ENCODE assay signal across 8 cellular contexts in the genomic region with DNA sequence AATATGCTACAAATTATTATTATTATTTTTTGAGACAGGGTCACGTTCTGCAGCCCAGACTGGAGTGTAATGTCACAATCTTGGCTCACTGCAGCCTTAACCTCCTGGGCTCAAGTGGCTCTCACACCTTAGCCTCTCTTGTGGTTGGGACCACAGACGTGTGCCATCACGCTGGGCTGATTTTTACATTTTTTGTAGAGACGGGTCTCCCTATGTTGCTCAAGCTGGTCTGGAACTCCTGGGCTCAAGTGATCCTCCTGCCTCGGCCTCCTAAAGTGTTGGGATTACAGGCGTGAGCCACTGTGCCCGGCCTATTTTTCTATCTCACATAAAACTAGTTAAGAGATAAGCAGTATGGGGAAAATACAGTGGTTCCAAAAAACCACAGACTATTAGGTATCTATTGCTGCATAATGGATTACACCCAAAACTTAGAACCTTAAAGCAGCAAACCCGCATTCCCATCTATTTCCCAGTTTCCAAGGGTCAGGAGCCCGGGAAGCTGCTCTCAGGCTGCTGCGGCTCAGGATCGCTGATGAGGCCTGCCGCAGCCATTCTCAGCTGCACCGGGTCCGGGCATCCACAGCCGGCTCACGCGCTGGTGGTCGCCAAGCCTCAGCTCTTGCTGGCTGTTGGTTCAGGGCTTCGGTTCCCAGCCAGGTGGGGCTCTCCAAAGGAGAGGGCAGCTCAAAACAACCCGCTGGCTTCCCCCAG.
DNase-seq lines count a peak whose midpoint lies in the region; ATAC-seq and TF ChIP-seq lines count a peak whose summit lies in the region.

No MANE protein-coding gene starts in this region.

- H3K4me1 Mint-ChIP-seq in chondrocyte (ENCODE audit: low read depth) (peaks cover 35% of the 10 kb centered on the region), nephron progenitor cell (peaks cover 12% of the 10 kb centered on the region)

- H3K27me3 ChIP-seq in BE2C (no peaks in the 10 kb centered on the region), Karpas-422 (ENCODE audit: low read length) (no peaks in the 10 kb centered on the region)

- no peaks in the 10 kb centered on the region for H3K27me3 Mint-ChIP-seq in chondrocyte (ENCODE audit: low read depth)
- peaks cover 14% of the 10 kb centered on the region for H3K27me3 Mint-ChIP-seq in nephron progenitor cell (ENCODE audit: low read depth, poor library complexity)

- no peak for ATAC-seq in GM19351 (IDR thresholded peaks at IDR 0.05; ENCODE audit: unreplicated experiment)

- H4K20me1 ChIP-seq in Karpas-422 (ENCODE audit: insufficient read depth, low read depth, low read length): no peaks in the 10 kb centered on the region

- H3K36me3 ChIP-seq in BE2C (no peaks in the 10 kb centered on the region), Karpas-422 (ENCODE audit: insufficient read depth, low read length) (no peaks in the 10 kb centered on the region)

- H3K4me2 ChIP-seq in Karpas-422 (ENCODE audit: low read depth, low read length, poor library complexity, severe bottlenecking): peak overlapping the region; percentile 97

- H3K9me2 ChIP-seq in Karpas-422 (replicated peaks; ENCODE audit: insufficient read depth, low read length): no peaks in the 10 kb centered on the region

- H3K9me3 Mint-ChIP-seq in chondrocyte (ENCODE audit: low read depth) (no peaks in the 10 kb centered on the region), nephron progenitor cell (no peaks in the 10 kb centered on the region)

- H3K9me3 ChIP-seq in BE2C (no peaks in the 10 kb centered on the region), Karpas-422 (ENCODE audit: low read length) (no peaks in the 10 kb centered on the region)

- TF ChIP-seq CTCF in BE2C (IDR thresholded peaks at IDR 0.05; ENCODE audit: low read depth, low read length) (no peak), chondrocyte (IDR thresholded peaks at IDR 0.05) (no peak), nephron progenitor cell (IDR thresholded peaks at IDR 0.05) (no peak)

- H3K4me1 ChIP-seq in BE2C: no peaks in the 10 kb centered on the region
- peaks cover 14% of the 10 kb centered on the region for H3K4me1 ChIP-seq in Karpas-422 (ENCODE audit: low read length)

- H3K27ac ChIP-seq in Karpas-422 (ENCODE audit: low read length): no peak overlapping the region

- H3K27ac Mint-ChIP-seq in chondrocyte (ENCODE audit: unreplicated experiment): peak overlapping the region; percentile 90
- no peak overlapping the region for H3K27ac Mint-ChIP-seq in nephron progenitor cell

- peak overlapping the region; percentile 67; the same call in 1 of the 2 replicates for H2AFZ ChIP-seq in Karpas-422 (ENCODE audit: low read length)

- H3K36me3 Mint-ChIP-seq in chondrocyte (ENCODE audit: low read depth) (peaks cover 17% of the 10 kb centered on the region), nephron progenitor cell (ENCODE audit: low read depth) (no peaks in the 10 kb centered on the region)

- H3K9ac ChIP-seq in Karpas-422 (ENCODE audit: low read length): peak overlapping the region; percentile 61; the same call in 1 of the 2 replicates

- intact Hi-C loops in posterior cingulate gyrus (cut with DNase I): loop anchor here (1.0 to 5.0 kb wide), 2 partner anchors 160 to 188 kb away; no protein-coding TSS in a partner anchor

- DNase-seq in BE2C (no peak), Karpas-422 (no peak), chondrocyte (ENCODE audit: low spot score) (no peak), nephron progenitor cell (no peak), posterior cingulate gyrus (no peak), DMS153 treated with DMSO at 0.1 percent for 48 hours (lab: John Stamatoyannopoulos, UW; ENCODE audit: unreplicated experiment) (no peak), GM03348 (ENCODE audit: low spot score) (no peak)

- H3K79me2 ChIP-seq in Karpas-422 (ENCODE audit: low read length): no peaks in the 10 kb centered on the region

- peak overlapping the region; percentile 86 for H3K4me3 ChIP-seq in BE2C (ENCODE audit: low read depth, low read length)
- H3K4me3 ChIP-seq in Karpas-422 (ENCODE audit: low read length): peak overlapping the region; percentile 85; the same call in 1 of the 2 replicates

- H3K4me3 Mint-ChIP-seq in chondrocyte (ENCODE audit: unreplicated experiment) (peak overlapping the region; percentile 89), nephron progenitor cell (peak overlapping the region; percentile 82)
